Comparison of ENCODE assay signal across 8 cellular contexts in genomic region chr5:151252762-151253603, GRCh38. TPM values are rescaled to one million over a fixed set of nuclear protein-coding genes. Genes with fewer than 3 reads are reported as not detected.
DNase-seq lines count a peak whose midpoint lies in the region; ATAC-seq, FAIRE-seq and TF ChIP-seq lines count a peak whose summit lies in the region.

Gene GM2A, plus strand, starts transcription at chr5:151253185. Its CDS starts 32 bp downstream, at chr5:151253217.

- H3K36me3 ChIP-seq in adipocyte (ENCODE audit: control insufficient read depth, insufficient read depth, low read length, severe bottlenecking) (no peaks in the 10 kb centered on the region), pancreas (no peaks in the 10 kb centered on the region), tibial artery (no peaks in the 10 kb centered on the region)

- peak; percentile 89 for FAIRE-seq in pancreas (lab: Jason Lieb, UNC)

- intact Hi-C loops in Right ventricle myocardium superior (cut with DNase I) (no loop called here), pancreas (cut with DNase I) (no loop called here), tibial artery (cut with DNase I; ENCODE audit: low total_unique reads) (no loop called here)

- TF ChIP-seq CTCF in GM12875 (IDR thresholded peaks at IDR 0.05; ENCODE audit: borderline replicate concordance, insufficient read depth, low read depth, low read length) (no peak), pancreas (IDR thresholded peaks at IDR 0.05) (no peak), tibial artery (IDR thresholded peaks at IDR 0.05) (no peak)

- peak within 1 kb of the TSS in 3 of 4 donors; percentile 23 to 72 (median 46) for H3K27ac ChIP-seq in pancreas
- H3K27ac ChIP-seq in tibial artery: peak within 1 kb of the TSS; percentile 69 to 82

- peak within 1 kb of the TSS; percentile 93 for H3K9ac ChIP-seq in adipocyte (ENCODE audit: low read length)

- H3K27me3 ChIP-seq in adipocyte (replicated peaks; ENCODE audit: control insufficient read depth, insufficient read depth, low read length) (peaks cover 6% of the 10 kb centered on the region), pancreas (no peaks in the 10 kb centered on the region), tibial artery (no peaks in the 10 kb centered on the region)

- no peaks in the 10 kb centered on the region for H3K9me3 ChIP-seq in adipocyte (ENCODE audit: control insufficient read depth, low read length)
- H3K9me3 ChIP-seq in pancreas: no peaks in the 10 kb centered on the region
- H3K9me3 ChIP-seq in tibial artery: no peaks in the 10 kb centered on the region

- DNase-seq in NCI-H1436 (lab: John Stamatoyannopoulos, UW) (peak; percentile 97), T follicular helper cell (ENCODE audit: low read depth) (peak; percentile 96), adipocyte (ENCODE audit: low read depth) (peak; percentile 100), Right ventricle myocardium superior (peak; percentile 99), pancreas (peak; percentile 98 to 100 (median 100)), tibial artery (peak; percentile 99 to 100)

- ATAC-seq in HG02798 (IDR thresholded peaks at IDR 0.05; ENCODE audit: poor library complexity, unreplicated experiment) (peak; percentile 85), Right ventricle myocardium superior (ENCODE audit: poor library complexity) (peak; percentile 97), pancreas (peak; percentile 89 to 97 (median 96))

- H3K4me3 ChIP-seq in GM12875 (ENCODE audit: low read depth, low read length) (peak within 1 kb of the TSS; percentile 63), adipocyte (ENCODE audit: low read length) (peak within 1 kb of the TSS; percentile 96), pancreas (peak within 1 kb of the TSS; percentile 51 to 79 (median 63)), tibial artery (peak within 1 kb of the TSS; percentile 66 to 87)

- peaks cover 21% of the 10 kb centered on the region for H3K4me1 ChIP-seq in adipocyte (ENCODE audit: control insufficient read depth, insufficient read depth, low read length)
- H3K4me1 ChIP-seq in pancreas: peaks cover 0 to 8% (median 7%) of the 10 kb centered on the region in 3 donors
- H3K4me1 ChIP-seq in tibial artery: peaks cover 0 to 25% (median 15%) of the 10 kb centered on the region in 4 donors

- WGBS in pancreas, 2 donors: 0 to 1% methylated on average over 33 to 52 of the region's 52 CpGs

RNA-seq across cellular contexts. Expression of gene GM2A, which starts in this region (rescaled TPM):
- total RNA-seq in Right ventricle myocardium superior: 26.2 TPM
- 10 to 100 TPM in 4 of 6 donors, 1 to 10 TPM in 2; 7.8 to 25.0 (median 13.1) TPM for total RNA-seq in pancreas
- 1 to 10 TPM; 6.4 to 7.9 TPM for polyA plus RNA-seq in pancreas

Comparison
In these comparisons a context has a peak if more than half of its experiments do, and no peak if none do; other contexts are left out.
1. Peak in every context shown above with its lines: DNase-seq, ATAC-seq, H3K4me3 ChIP-seq and H3K27ac ChIP-seq.